ENCODE assay signal across 8 cellular contexts in genomic region chr6:57173056-57173885, GRCh38. TPM values are rescaled to one million over a fixed set of nuclear protein-coding genes. Genes with fewer than 3 reads are reported as not detected.
DNase-seq lines count a peak whose midpoint lies in the region; ATAC-seq and TF ChIP-seq lines count a peak whose summit lies in the region.

No MANE protein-coding gene starts in this region.

- H3K4me3 ChIP-seq in SJCRH30: peak overlapping the region; percentile 78

- DNase-seq in Caki2 (ENCODE audit: low read depth) (peak; percentile 53), HS-5 (ENCODE audit: low read depth) (peak; percentile 20), SJCRH30 (peak; percentile 18 to 39), MCF 10A (ENCODE audit: unreplicated experiment) (peak; percentile 40), kidney glomerular epithelial cell (lab: John Stamatoyannopoulos, UW) (peak; percentile 44)
- peak; percentile 13 for DNase-seq in stimulated activated CD4-positive, alpha-beta T cell treated with anti-CD3 and anti-CD28 coated beads, Interleukin-4, amount 100 ng/mL, for 1 hour

- POLR2A ChIA-PET in MCF 10A (lab: Yijun Ruan, JAX): interaction anchor here (0.7 to 1.5 kb wide), 6 partner anchors 16 to 477 kb away, joined by 3 to 7 read pairs (median 4); partner anchors contain the start of gene RAB23

- H3K27me3 ChIP-seq in SJCRH30: no peaks in the 10 kb centered on the region

- no peaks in the 10 kb centered on the region for H3K9me3 ChIP-seq in SJCRH30 (replicated peaks)

- intact Hi-C loops in MCF 10A (cut with micrococcal nuclease): loop anchor here (1.0 to 10.0 kb wide), 3 partner anchors 94 to 268 kb away; no protein-coding TSS in a partner anchor

- H3K4me3 Mint-ChIP-seq in MCF 10A (ENCODE audit: unreplicated experiment): peak overlapping the region; percentile 91

- peaks cover 8% of the 10 kb centered on the region for H3K4me1 ChIP-seq in SJCRH30

- TSS peak; percentile 39 for BruUV-seq in MCF 10A (replicated peaks; lab: Mats Ljungman, UMichigan)

- peak overlapping the region; percentile 44 for H3K27ac Mint-ChIP-seq in MCF 10A (ENCODE audit: low read depth, unreplicated experiment)

- in situ Hi-C loops in Caki2 (cut with HindIII; ENCODE audit: low pct_unique_long_range_greater_than_20kb, low sequenced_read_pairs): no loop called here

- ATAC-seq in GM19397 (IDR thresholded peaks at IDR 0.05; ENCODE audit: unreplicated experiment) (no peak), GM21529 (IDR thresholded peaks at IDR 0.05; ENCODE audit: unreplicated experiment) (no peak)

- H3K36me3 Mint-ChIP-seq in MCF 10A (ENCODE audit: insufficient read depth, unreplicated experiment): peaks cover 7% of the 10 kb centered on the region

- H3K4me1 Mint-ChIP-seq in MCF 10A (ENCODE audit: insufficient read depth, unreplicated experiment): peaks cover 13% of the 10 kb centered on the region

- no peaks in the 10 kb centered on the region for H3K9me3 Mint-ChIP-seq in MCF 10A (ENCODE audit: unreplicated experiment)

- no peaks in the 10 kb centered on the region for H3K27me3 Mint-ChIP-seq in MCF 10A (ENCODE audit: insufficient read depth, unreplicated experiment)

- peak overlapping the region; percentile 84 for H3K27ac ChIP-seq in SJCRH30

- H3K36me3 ChIP-seq in SJCRH30: peaks cover 6% of the 10 kb centered on the region; the same call in 1 of the 2 replicates

- CTCF ChIA-PET in MCF 10A (lab: Yijun Ruan, JAX): interaction anchor here (0.7 to 1.4 kb wide), 3 partner anchors 141 to 148 kb away, joined by 4 read pairs; partner anchors contain the start of gene PRIM2

- no peak for TF ChIP-seq CTCF in MCF 10A (IDR thresholded peaks at IDR 0.05; ENCODE audit: unreplicated experiment)

RNA-seq across cellular contexts. Expression of gene BAG2, which starts 1.1 kb away (rescaled TPM):
- 23.6 and 39.0 TPM in 2 replicates for total RNA-seq in Caki2 (2014; rRNA removed; shearing (Covaris generic); ENCODE audit: low replicate concordance)
- 4.6 and 4.8 TPM in 2 replicates for total RNA-seq in SJCRH30 (2014; rRNA removed; shearing (Covaris generic))
- total RNA-seq in MCF 10A (2022): 3.6 and 4.2 TPM in 2 replicates

RNA-seq across cellular contexts. Expression of gene RAB23, which starts 48.8 kb away (rescaled TPM):
- total RNA-seq in Caki2 (2014; rRNA removed; shearing (Covaris generic); ENCODE audit: low replicate concordance): 17.0 and 25.2 TPM in 2 replicates
- 22.4 and 24.2 TPM in 2 replicates for total RNA-seq in SJCRH30 (2014; rRNA removed; shearing (Covaris generic))
- total RNA-seq in MCF 10A (2022): 8.4 and 13.3 TPM in 2 replicates
